In genomic region chr4:7146059-7146763, GRCh38 we compare ENCODE assay signal across 16 cellular contexts. TPM values are rescaled to one million over a fixed set of nuclear protein-coding genes. Genes with fewer than 3 reads are reported as not detected.
DNase-seq lines count a peak whose midpoint lies in the region; TF ChIP-seq lines count a peak whose summit lies in the region.
"Had no signal": no experiment of that assay in that cellular context is flagged by ENCODE, and none has a peak within 500 bp of the region (broad histone marks: within the 10 kb centered on the region; RNA-seq: fewer than 3 reads in every experiment).

No MANE protein-coding gene starts in this region.

- TF ChIP-seq CTCF in choroid plexus epithelial cell (conservative IDR thresholded peaks at IDR 0.05; ENCODE audit: low read depth, low read length) (peak; percentile 4), nephron progenitor cell (IDR thresholded peaks at IDR 0.05) (no peak)

- H3K36me3 Mint-ChIP-seq in nephron progenitor cell (ENCODE audit: low read depth), result no peaks in the 10 kb centered on the region
- H3K36me3 Mint-ChIP-seq: CD4-positive, alpha-beta memory T cell had no signal

- peaks cover 66% of the 10 kb centered on the region for H3K4me1 Mint-ChIP-seq in nephron progenitor cell

- H3K4me3 ChIP-seq in H7 (ENCODE audit: insufficient read depth, low read depth, low read length) (no peak overlapping the region), choroid plexus epithelial cell (ENCODE audit: low read depth, low read length) (no peak overlapping the region)

- no peaks in the 10 kb centered on the region for H3K36me3 ChIP-seq in H7 (replicated peaks; ENCODE audit: control insufficient read depth, insufficient read depth, low read length)

- H3K27me3 ChIP-seq in H7 (ENCODE audit: control insufficient read depth, insufficient read depth, low read length), result no peaks in the 10 kb centered on the region

- H3K4me3 Mint-ChIP-seq in nephron progenitor cell, result peak overlapping the region; percentile 2
- H3K4me3 Mint-ChIP-seq: CD4-positive, alpha-beta memory T cell; H9; HFFc6 had no signal

- peaks cover 4% of the 10 kb centered on the region for H3K27me3 Mint-ChIP-seq in nephron progenitor cell (ENCODE audit: low read depth, poor library complexity)

- DNase-seq in G401 (ENCODE audit: low spot score) (peak; percentile 80), H7 (peak; percentile 43), choroid plexus epithelial cell (ENCODE audit: low read depth) (no peak), nephron progenitor cell (no peak), COR-L47 (lab: John Stamatoyannopoulos, UW) (no peak), SHP77 (lab: John Stamatoyannopoulos, UW) (no peak), GOT3 (lab: John Stamatoyannopoulos, UW) (no peak), DMS114 treated with DMSO at 0.1 percent for 48 hours (lab: John Stamatoyannopoulos, UW; ENCODE audit: unreplicated experiment) (no peak)
- DNase-seq: C1 segment of cervical spinal cord; Caco-2; CD4-positive, alpha-beta memory T cell; DMS79; EL; GF-D8; H9; HFFc6 had no signal

- no peak overlapping the region for H3K27ac Mint-ChIP-seq in nephron progenitor cell
- H3K27ac Mint-ChIP-seq: H9, HFFc6 had no signal

- in situ Hi-C loops in G401 (cut with HindIII; ENCODE audit: low sequenced_read_pairs), result no loop called here

- peaks cover 3% of the 10 kb centered on the region for H3K9me3 Mint-ChIP-seq in nephron progenitor cell
- H3K9me3 Mint-ChIP-seq: CD4-positive, alpha-beta memory T cell; H9; HFFc6 had no signal

RNA-seq across cellular contexts. Expression of gene SORCS2, which starts 46.1 kb away (rescaled TPM):
- under 0.01 TPM in 1 of 2 replicates, not detected in the other for total RNA-seq in G401 (2014; rRNA removed; shearing (Covaris generic))
- total RNA-seq in H7 (2014; rRNA removed; shearing (Covaris generic)), result 2.0 and 4.9 TPM in 2 replicates
- total RNA-seq: CD4-positive, alpha-beta memory T cell had no signal

Comparison
In these comparisons a context has a peak if more than half of its experiments do, and no peak if none do; other contexts are left out.
1. DNase-seq: peak in G401 (single experiment) and H7 (single experiment); none in choroid plexus epithelial cell (single experiment), nephron progenitor cell (single experiment), COR-L47 (single experiment), SHP77 (0 of 2), GOT3 (single experiment) and DMS114 treated with DMSO at 0.1 percent for 48 hours (single experiment).